In the genomic region with DNA sequence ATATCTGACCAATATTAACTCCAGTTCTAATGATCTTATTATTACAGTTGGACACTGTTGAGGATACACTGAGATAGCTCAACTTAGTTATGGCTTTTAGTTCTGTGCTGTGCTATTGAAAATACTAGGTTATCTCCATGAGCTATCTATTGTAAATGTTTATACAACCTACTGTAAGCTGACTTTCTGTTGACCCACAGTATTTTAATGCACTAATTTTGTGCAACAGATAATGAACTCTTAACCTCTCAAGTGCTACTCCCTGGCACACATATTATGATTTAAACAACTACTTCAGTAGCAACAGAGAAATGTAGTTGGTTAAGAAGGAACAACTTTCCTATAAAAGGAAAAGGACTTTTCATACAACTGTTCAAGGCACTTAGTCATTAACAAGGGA, we compare ENCODE assay signal across 28 cellular contexts.
"Had no signal": no experiment of that assay in that cellular context is flagged by ENCODE, and none has a peak within 500 bp of the region (broad histone marks: within the 10 kb centered on the region; RNA-seq: fewer than 3 reads in every experiment).

No MANE protein-coding gene starts in this region.

- DNase-seq: dermis blood vessel endothelial cell; effector memory CD4-positive, alpha-beta T cell; foreskin melanocyte; glutamatergic neuron; heart right ventricle; hippocampal formation; immature natural killer cell; naive thymus-derived CD8-positive, alpha-beta T cell; nephron progenitor cell; occipital lobe; ovary; posterior cingulate gyrus; psoas muscle; right cardiac atrium; stimulated activated CD4-positive, alpha-beta T cell treated with anti-CD3 and anti-CD28 coated beads, Interleukin-15, amount 100 ng/mL, for 24 hours; stimulated activated CD4-positive, alpha-beta T cell treated with anti-CD3 and anti-CD28 coated beads, Interleukin-2, amount 100 ng/mL, for 48 hours; stimulated activated naive B cell treated with anti-CD40 and anti-IgM and Interleukin-4, amounts not matched to agents 10 μg/mL and 1 μg/mL and 100 μg/mL, for 72 hours; upper lobe of left lung had no signal

- H3K27ac ChIP-seq: coronary artery, esophagus muscularis mucosa, heart right ventricle, ovary, psoas muscle, skin epidermis, thoracic aorta, tibial nerve, upper lobe of left lung had no signal

- H3K9me3 ChIP-seq: esophagus muscularis mucosa, ovary, psoas muscle, thoracic aorta, tibial nerve, upper lobe of left lung had no signal

- H3K4me1 ChIP-seq: psoas muscle had no signal

- ATAC-seq: heart right ventricle; left lobe of liver; naive thymus-derived CD8-positive, alpha-beta T cell; psoas muscle; right cardiac atrium; stimulated activated naive B cell treated with anti-CD40 and anti-IgM and Interleukin-4, amounts not matched to agents 10 μg/mL and 1 μg/mL and 100 μg/mL, for 72 hours had no signal

- H3K4me3 ChIP-seq: coronary artery, esophagus muscularis mucosa, heart right ventricle, lung, ovary, psoas muscle, skin epidermis, thoracic aorta, tibial nerve, upper lobe of left lung had no signal

- H3K27me3 ChIP-seq: esophagus muscularis mucosa, ovary, tibial nerve, upper lobe of left lung had no signal

- FAIRE-seq: endothelial cell of umbilical vein, keratinocyte, urothelium cell line had no signal

- H3K36me3 ChIP-seq: esophagus muscularis mucosa, heart right ventricle, ovary, thoracic aorta, tibial nerve, upper lobe of left lung had no signal
